17 cellular contexts compared by ENCODE assay signal in the genomic region with DNA sequence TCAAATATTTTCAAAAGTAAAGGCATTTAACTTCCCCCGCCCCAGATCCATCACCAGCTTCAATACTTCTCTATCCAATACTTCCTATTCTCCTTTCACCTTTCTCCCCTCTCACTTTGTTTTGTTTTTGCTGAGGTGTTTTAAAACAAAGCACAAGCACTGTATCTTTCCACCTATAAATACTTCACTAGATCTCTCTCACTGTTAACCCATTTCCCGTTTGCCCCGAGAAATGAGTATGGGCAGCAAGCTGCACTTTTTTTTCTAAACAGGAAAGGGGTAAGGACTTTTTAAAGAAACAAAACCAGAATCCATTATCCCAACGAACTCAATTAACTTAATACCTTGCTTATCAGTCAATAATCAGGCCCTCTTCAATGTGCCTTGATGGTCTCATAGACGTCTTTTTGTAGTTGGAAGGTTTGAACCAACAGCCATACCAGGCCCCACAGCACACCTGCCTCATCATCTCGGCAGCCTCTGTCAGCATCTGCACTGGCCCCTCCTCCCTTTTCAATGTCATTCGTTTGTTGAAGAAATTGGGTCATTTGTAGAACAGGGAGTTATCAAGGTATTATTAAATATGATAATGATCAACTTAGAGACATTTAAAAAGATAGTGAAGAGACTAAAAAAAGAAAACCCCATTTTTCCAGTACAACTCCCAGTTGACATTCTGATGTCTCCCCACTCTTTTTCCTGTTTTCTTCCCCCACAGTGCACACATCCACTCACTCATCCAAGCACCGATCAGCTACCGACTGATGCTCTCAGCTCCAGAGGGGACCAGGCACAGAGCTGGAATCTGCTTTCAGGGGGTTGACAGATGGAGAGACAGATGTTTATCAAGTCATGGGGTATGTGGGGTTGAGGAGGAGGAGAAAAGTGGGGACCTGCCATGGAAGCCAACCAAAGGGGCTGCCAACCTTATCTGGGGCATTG. TPM values are rescaled to one million over a fixed set of nuclear protein-coding genes. Genes with fewer than 3 reads are reported as not detected.
DNase-seq lines count a peak whose midpoint lies in the region; ATAC-seq and TF ChIP-seq lines count a peak whose summit lies in the region.
"Had no signal": no experiment of that assay in that cellular context is flagged by ENCODE, and none has a peak within 500 bp of the region (broad histone marks: within the 10 kb centered on the region; RNA-seq: fewer than 3 reads in every experiment).

No MANE protein-coding gene starts in this region.

- H3K27me3 ChIP-seq in BLaER1 treated with 17β-estradiol and CSF1 and Interleukin-3, amounts not matched to agents 10 nM and 100 nM: no peaks in the 10 kb centered on the region
- H3K27me3 ChIP-seq in PC-9 (ENCODE audit: insufficient read depth, low read depth): peaks cover 73% of the 10 kb centered on the region

- H3K9me3 Mint-ChIP-seq in activated T-helper 2 cell treated with anti-CD3 and anti-CD28 coated beads, Interferon-gamma antibody, Interleukin-2, Interleukin-4, amounts not matched to agents 10 μg/mL and 5 μg/mL and 100 μg/mL, durations not matched to agents 14 hours and 24 hours and 36 hours: no peaks in the 10 kb centered on the region
- H3K9me3 Mint-ChIP-seq in stimulated activated effector memory CD8-positive, alpha-beta T cell treated with anti-CD3 and anti-CD28 coated beads, Interleukin-12 subunit alpha, Interleukin-12 subunit beta, amount 100 ng/mL, for 72 hours: no peaks in the 10 kb centered on the region

- ATAC-seq in stimulated activated effector memory CD8-positive, alpha-beta T cell treated with anti-CD3 and anti-CD28 coated beads, Interleukin-12 subunit alpha, Interleukin-12 subunit beta, amount 100 ng/mL, for 72 hours: no peak
- ATAC-seq: HCT116 had no signal

- H2AFZ ChIP-seq in PC-9: no peak overlapping the region

- H3K9ac ChIP-seq in BLaER1 treated with 17β-estradiol and CSF1 and Interleukin-3, amounts not matched to agents 10 nM and 100 nM: peak overlapping the region in 7 of 11 experiments; percentile 41 to 72 (median 52); a peak in 13 of 22 replicates

- H3F3A ChIP-seq in PC-9 (ENCODE audit: insufficient read depth, low read depth): no peaks in the 10 kb centered on the region

- no peak overlapping the region for H3K27ac Mint-ChIP-seq in activated T-helper 2 cell treated with anti-CD3 and anti-CD28 coated beads, Interferon-gamma antibody, Interleukin-2, Interleukin-4, amounts not matched to agents 10 μg/mL and 5 μg/mL and 100 μg/mL, durations not matched to agents 14 hours and 24 hours and 36 hours
- no peak overlapping the region for H3K27ac Mint-ChIP-seq in stimulated activated effector memory CD8-positive, alpha-beta T cell treated with anti-CD3 and anti-CD28 coated beads, Interleukin-12 subunit alpha, Interleukin-12 subunit beta, amount 100 ng/mL, for 72 hours

- no peaks in the 10 kb centered on the region for H3K9me2 ChIP-seq in PC-9 (ENCODE audit: insufficient read depth)

- H3K36me3 Mint-ChIP-seq in activated T-helper 2 cell treated with anti-CD3 and anti-CD28 coated beads, Interferon-gamma antibody, Interleukin-2, Interleukin-4, amounts not matched to agents 10 μg/mL and 5 μg/mL and 100 μg/mL, durations not matched to agents 14 hours and 24 hours and 36 hours (ENCODE audit: low read depth): no peaks in the 10 kb centered on the region
- no peaks in the 10 kb centered on the region for H3K36me3 Mint-ChIP-seq in stimulated activated effector memory CD8-positive, alpha-beta T cell treated with anti-CD3 and anti-CD28 coated beads, Interleukin-12 subunit alpha, Interleukin-12 subunit beta, amount 100 ng/mL, for 72 hours

- H3K4me2 ChIP-seq in BLaER1 treated with 17β-estradiol and CSF1 and Interleukin-3, amounts not matched to agents 10 nM and 100 nM: peak overlapping the region; percentile 78 to 99 (median 91)
- no peak overlapping the region for H3K4me2 ChIP-seq in PC-9

- no TSS peak for BruUV-seq in PC-9 (replicated peaks; lab: Mats Ljungman, UMichigan)

- peak overlapping the region in 1 of 10 experiments; percentile 54; a peak in 1 of 20 replicates for H3K4me3 ChIP-seq in BLaER1 treated with 17β-estradiol and CSF1 and Interleukin-3, amounts not matched to agents 10 nM and 100 nM
- no peak overlapping the region for H3K4me3 ChIP-seq in PC-9

- H3K36me3 ChIP-seq in BLaER1 treated with 17β-estradiol and CSF1 and Interleukin-3, amounts not matched to agents 10 nM and 100 nM: peaks cover 0 to 46% (median 24%) of the 10 kb centered on the region in 11 experiments; a peak in 17 of 22 replicates
- H3K36me3 ChIP-seq in PC-9 (ENCODE audit: low read depth): no peaks in the 10 kb centered on the region

- no peaks in the 10 kb centered on the region for H3K27me3 Mint-ChIP-seq in activated T-helper 2 cell treated with anti-CD3 and anti-CD28 coated beads, Interferon-gamma antibody, Interleukin-2, Interleukin-4, amounts not matched to agents 10 μg/mL and 5 μg/mL and 100 μg/mL, durations not matched to agents 14 hours and 24 hours and 36 hours (ENCODE audit: low read depth)

- H3K9me3 ChIP-seq in BLaER1 treated with 17β-estradiol and CSF1 and Interleukin-3, amounts not matched to agents 10 nM and 100 nM (replicated peaks in 1 of 11): peaks cover 0 to 10% (median 5%) of the 10 kb centered on the region in 11 experiments; a peak in 10 of 22 replicates
- no peaks in the 10 kb centered on the region for H3K9me3 ChIP-seq in PC-9 (ENCODE audit: insufficient read depth, low read depth)

- CTCF ChIA-PET in PC-9 (lab: Charles Lee): no interaction called here

- H4K20me1 ChIP-seq in BLaER1 treated with 17β-estradiol and CSF1 and Interleukin-3, amounts not matched to agents 10 nM and 100 nM: peaks cover 0 to 85% (median 33%) of the 10 kb centered on the region in 11 experiments; a peak in 17 of 22 replicates
- H4K20me1 ChIP-seq in PC-9 (ENCODE audit: insufficient read depth): no peaks in the 10 kb centered on the region

- peak overlapping the region in 8 of 11 experiments; percentile 35 to 77 (median 66); a peak in 16 of 22 replicates for H3K27ac ChIP-seq in BLaER1 treated with 17β-estradiol and CSF1 and Interleukin-3, amounts not matched to agents 10 nM and 100 nM
- no peak overlapping the region for H3K27ac ChIP-seq in PC-9
- H3K27ac ChIP-seq: 22Rv1, C4-2B had no signal

- intact Hi-C loops in activated T-helper 2 cell treated with anti-CD3 and anti-CD28 coated beads, Interferon-gamma antibody, Interleukin-2, Interleukin-4, amounts not matched to agents 10 μg/mL and 5 μg/mL and 100 μg/mL, durations not matched to agents 14 hours and 24 hours and 36 hours (cut with micrococcal nuclease): no loop called here
- intact Hi-C loops in PC-9 (cut with micrococcal nuclease; ENCODE audit: unreplicated experiment): no loop called here

- H3K4me1 ChIP-seq in BLaER1 treated with 17β-estradiol and CSF1 and Interleukin-3, amounts not matched to agents 10 nM and 100 nM: peaks cover 75 to 100% (median 98%) of the 10 kb centered on the region in 10 experiments
- no peaks in the 10 kb centered on the region for H3K4me1 ChIP-seq in PC-9 (replicated peaks; ENCODE audit: insufficient read depth)

- POLR2A ChIA-PET in PC-9 (lab: Charles Lee; ENCODE audit: unreplicated experiment): no interaction called here

- TF ChIP-seq CTCF in PC-9 (conservative IDR thresholded peaks at IDR 0.05): no peak

- H3K4me1 Mint-ChIP-seq in activated T-helper 2 cell treated with anti-CD3 and anti-CD28 coated beads, Interferon-gamma antibody, Interleukin-2, Interleukin-4, amounts not matched to agents 10 μg/mL and 5 μg/mL and 100 μg/mL, durations not matched to agents 14 hours and 24 hours and 36 hours (ENCODE audit: low read depth): peaks cover 34% of the 10 kb centered on the region
- H3K4me1 Mint-ChIP-seq in stimulated activated effector memory CD8-positive, alpha-beta T cell treated with anti-CD3 and anti-CD28 coated beads, Interleukin-12 subunit alpha, Interleukin-12 subunit beta, amount 100 ng/mL, for 72 hours: peaks cover 26% of the 10 kb centered on the region

- peak overlapping the region; percentile 24 for H3K4me3 Mint-ChIP-seq in activated T-helper 2 cell treated with anti-CD3 and anti-CD28 coated beads, Interferon-gamma antibody, Interleukin-2, Interleukin-4, amounts not matched to agents 10 μg/mL and 5 μg/mL and 100 μg/mL, durations not matched to agents 14 hours and 24 hours and 36 hours (ENCODE audit: low read depth)
- no peak overlapping the region for H3K4me3 Mint-ChIP-seq in stimulated activated effector memory CD8-positive, alpha-beta T cell treated with anti-CD3 and anti-CD28 coated beads, Interleukin-12 subunit alpha, Interleukin-12 subunit beta, amount 100 ng/mL, for 72 hours
- H3K4me3 Mint-ChIP-seq: IgD-negative memory B cell had no signal

- DNase-seq in NCI-H82 (lab: John Stamatoyannopoulos, UW) (peak; percentile 67), NCI-H82 treated with DMSO at 0.1 percent for 48 hours (lab: John Stamatoyannopoulos, UW; ENCODE audit: unreplicated experiment) (no peak), NCI-H1694 (lab: John Stamatoyannopoulos, UW) (peak; percentile 21), NCI-H1930 (lab: John Stamatoyannopoulos, UW) (no peak), PC-9 (no peak)
- DNase-seq in activated T-helper 2 cell treated with anti-CD3 and anti-CD28 coated beads, Interferon-gamma antibody, Interleukin-2, Interleukin-4, amounts not matched to agents 10 μg/mL and 5 μg/mL and 100 μg/mL, durations not matched to agents 14 hours and 24 hours and 36 hours (ENCODE audit: low spot score): no peak
- DNase-seq in stimulated activated effector memory CD8-positive, alpha-beta T cell treated with anti-CD3 and anti-CD28 coated beads, Interleukin-12 subunit alpha, Interleukin-12 subunit beta, amount 100 ng/mL, for 72 hours (ENCODE audit: low spot score in 2 of 2): no peak
- DNase-seq: DMS79, NCI-H1048, NCI-H446 treated with DMSO at 0.1 percent for 48 hours, NCI-H774 had no signal

- H3K79me2 ChIP-seq in PC-9 (ENCODE audit: low read depth): no peaks in the 10 kb centered on the region

RNA-seq across cellular contexts. Expression of a gene that starts 25.8 kb away (rescaled TPM):
- total RNA-seq in activated T-helper 2 cell treated with anti-CD3 and anti-CD28 coated beads, Interferon-gamma antibody, Interleukin-2, Interleukin-4, amounts not matched to agents 10 μg/mL and 5 μg/mL and 100 μg/mL, durations not matched to agents 14 hours and 24 hours and 36 hours: 0.07 TPM in 1 of 2 replicates, not detected in the other
- total RNA-seq in PC-9 (2021): not detected in 2 replicates
- total RNA-seq: G401 had no signal

Comparison
In these comparisons a context has a peak if more than half of its experiments do, and no peak if none do; other contexts are left out.
1. DNase-seq: peak in NCI-H82 (single experiment) and NCI-H1694 (single experiment); none in NCI-H82 treated with DMSO at 0.1 percent for 48 hours (single experiment), activated T-helper 2 cell treated with anti-CD3 and anti-CD28 coated beads, Interferon-gamma antibody, Interleukin-2, Interleukin-4, amounts not matched to agents 10 μg/mL and 5 μg/mL and 100 μg/mL, durations not matched to agents 14 hours and 24 hours and 36 hours (single experiment), NCI-H1930 (0 of 2), stimulated activated effector memory CD8-positive, alpha-beta T cell treated with anti-CD3 and anti-CD28 coated beads, Interleukin-12 subunit alpha, Interleukin-12 subunit beta, amount 100 ng/mL, for 72 hours (0 of 2) and PC-9 (0 of 2).